15 cellular contexts compared by ENCODE assay signal in the genomic region with DNA sequence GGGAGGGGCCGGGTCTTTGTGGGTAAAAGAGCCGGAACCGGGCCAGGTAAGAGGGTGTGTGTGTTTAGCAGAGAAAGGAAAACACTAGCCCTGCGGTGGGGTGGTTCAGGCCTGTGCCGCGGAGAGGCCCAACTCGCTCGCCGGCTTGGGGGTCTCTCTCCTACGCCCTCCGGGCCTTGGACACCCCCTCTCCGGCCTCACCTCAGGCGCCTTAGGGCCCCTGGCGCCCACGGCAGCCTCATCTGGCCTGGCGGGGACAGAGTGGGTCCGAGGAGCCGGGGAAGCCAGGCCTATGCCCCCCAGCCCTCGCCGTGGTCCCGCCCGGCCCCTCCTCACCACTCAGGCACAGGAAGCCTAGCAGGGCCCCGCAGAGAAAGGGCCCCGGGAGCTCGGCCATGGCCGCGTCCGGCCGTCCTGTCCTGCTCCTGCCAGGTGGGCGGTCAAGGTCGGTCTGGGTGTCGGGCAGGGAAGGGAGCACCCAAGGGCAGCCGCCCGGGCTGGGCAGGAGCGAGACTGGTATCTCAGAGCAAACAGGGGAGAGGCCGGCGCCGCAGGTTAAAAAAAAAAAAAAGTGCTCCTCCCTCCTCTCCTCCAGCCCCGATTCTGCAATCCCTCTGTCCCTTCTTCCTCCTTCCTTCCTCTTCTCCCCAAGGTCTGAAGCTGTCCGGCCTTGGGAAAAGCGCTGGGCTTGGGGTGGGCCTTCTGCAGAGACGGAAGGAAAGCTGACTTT. TPM values are rescaled to one million over a fixed set of nuclear protein-coding genes. Genes with fewer than 3 reads are reported as not detected.
DNase-seq lines count a peak whose midpoint lies in the region; ATAC-seq and TF ChIP-seq lines count a peak whose summit lies in the region.
"Had no signal": no experiment of that assay in that cellular context is flagged by ENCODE, and none has a peak within 500 bp of the region (broad histone marks: within the 10 kb centered on the region; RNA-seq: fewer than 3 reads in every experiment).

VSIG2 (minus strand) TSS at position 515 of the 730 bp plus-strand sequence; CDS start at position 397, 118 bp downstream.

- ATAC-seq in Right ventricle myocardium superior (ENCODE audit: poor library complexity): peak; percentile 21
- peak; percentile 23 for ATAC-seq in lung (ENCODE audit: insufficient read depth, low FRiP score)
- ATAC-seq: GM12878 had no signal

- in situ Hi-C loops in transverse colon (cut with MboI; ENCODE audit: low pct_ligation_motif_present in 1 of 4, low pct_unique_long_range_greater_than_20kb in 1 of 4, low sequenced_read_pairs in 3 of 4): loop anchor here in 1 of 4 donors (25.0 kb wide), 1 partner anchor 90 kb away; the partner anchor contains the start of genes SIAE and SPA17

- H3K36me3 ChIP-seq in lung (ENCODE audit: control insufficient read depth in 2 of 2, insufficient read depth in 2 of 2, low read length in 2 of 2): peaks cover 0 to 8% of the 10 kb centered on the region in 2 donors
- H3K36me3 ChIP-seq in transverse colon: no peaks in the 10 kb centered on the region
- H3K36me3 ChIP-seq: adrenal gland had no signal

- intact Hi-C loops in Right ventricle myocardium superior (cut with DNase I): no loop called here
- intact Hi-C loops in cardiac septum (cut with DNase I): no loop called here
- intact Hi-C loops in transverse colon (cut with DNase I; ENCODE audit: low total_unique reads): no loop called here

- H3K27me3 ChIP-seq in lung (ENCODE audit: control insufficient read depth, insufficient read depth) (no peaks in the 10 kb centered on the region), transverse colon (peaks cover 30% of the 10 kb centered on the region)

- no peak for TF ChIP-seq EP300 in transverse colon (IDR thresholded peaks at IDR 0.05; ENCODE audit: low read depth)

- H3K27ac ChIP-seq in lung (ENCODE audit: low read depth in 1 of 2, low read length in 1 of 2): peak within 1 kb of the TSS in 1 of 2 donors; percentile 81
- peak within 1 kb of the TSS; percentile 81 to 92 (median 85) for H3K27ac ChIP-seq in transverse colon
- H3K27ac ChIP-seq: adrenal gland had no signal

- TF ChIP-seq POLR2A in transverse colon (IDR thresholded peaks at IDR 0.05): peak; percentile 83

- H3K4me3 ChIP-seq in choroid plexus epithelial cell (ENCODE audit: low read depth, low read length) (peak within 1 kb of the TSS; percentile 8), lung (no peak within 1 kb of the TSS), transverse colon (peak within 1 kb of the TSS; percentile 4 to 57 (median 48))
- H3K4me3 ChIP-seq: adrenal gland, GM12878 had no signal

- 51 to 75% methylated on average over 42 of the region's 42 CpGs for WGBS in lung, 2 donors
- 19 to 21% methylated on average over 4 to 41 of the region's 42 CpGs for WGBS in transverse colon (ENCODE audit: low coverage in 1 of 2), 2 donors

- H3K9me3 ChIP-seq in lung (ENCODE audit: control insufficient read depth in 2 of 2, insufficient read depth in 1 of 2, low read length in 1 of 2): no peaks in the 10 kb centered on the region
- H3K9me3 ChIP-seq in transverse colon: no peaks in the 10 kb centered on the region
- H3K9me3 ChIP-seq: adrenal gland had no signal

- DNase-seq in Right ventricle myocardium superior (no peak), cardiac septum (ENCODE audit: low spot score) (no peak), choroid plexus epithelial cell (ENCODE audit: low read depth) (no peak), lung (ENCODE audit: low spot score) (no peak), transverse colon (peak; percentile 58), NCI-H526 (lab: John Stamatoyannopoulos, UW) (no peak), GDM1 (lab: John Stamatoyannopoulos, UW) (no peak)
- no peak for DNase-seq in stimulated activated CD4-positive, alpha-beta T cell treated with anti-CD3 and anti-CD28 coated beads, Interleukin-4, amount 100 ng/mL, for 4 hours
- DNase-seq: adrenal gland; effector CD8-positive, alpha-beta T cell; NCI-H1092 treated with DMSO at 0.1 percent for 48 hours; RPMI8226 had no signal

- H3K4me1 ChIP-seq in lung (ENCODE audit: control insufficient read depth in 2 of 2, insufficient read depth in 2 of 2, low read length in 2 of 2) (peaks cover 0 to 31% of the 10 kb centered on the region in 2 donors), transverse colon (peaks cover 6 to 51% (median 29%) of the 10 kb centered on the region in 4 donors)
- H3K4me1 ChIP-seq: adrenal gland had no signal

- TF ChIP-seq CTCF in choroid plexus epithelial cell (conservative IDR thresholded peaks at IDR 0.05; ENCODE audit: low read depth, low read length) (no peak), lung (IDR thresholded peaks at IDR 0.05; ENCODE audit: control extremely low read depth, extremely low read depth) (no peak), transverse colon (IDR thresholded peaks at IDR 0.05) (no peak)

RNA-seq across cellular contexts. Expression of gene VSIG2, which starts in this region (rescaled TPM):
- 1.2 TPM for total RNA-seq in Right ventricle myocardium superior
- total RNA-seq in cardiac septum: 1.2 TPM
- total RNA-seq in lung: 10 to 100 TPM; 20.9 to 39.8 TPM
- polyA plus RNA-seq in lung: 10 to 100 TPM; 20.2 to 30.4 TPM
- total RNA-seq in transverse colon: 100 to 1,000 TPM in 3 of 4 donors, 10 to 100 TPM in 1; 91.3 to 160 (median 108) TPM
- total RNA-seq: HT1080, skeletal muscle tissue had no signal
